23 cellular contexts compared by ENCODE assay signal in the genomic region with DNA sequence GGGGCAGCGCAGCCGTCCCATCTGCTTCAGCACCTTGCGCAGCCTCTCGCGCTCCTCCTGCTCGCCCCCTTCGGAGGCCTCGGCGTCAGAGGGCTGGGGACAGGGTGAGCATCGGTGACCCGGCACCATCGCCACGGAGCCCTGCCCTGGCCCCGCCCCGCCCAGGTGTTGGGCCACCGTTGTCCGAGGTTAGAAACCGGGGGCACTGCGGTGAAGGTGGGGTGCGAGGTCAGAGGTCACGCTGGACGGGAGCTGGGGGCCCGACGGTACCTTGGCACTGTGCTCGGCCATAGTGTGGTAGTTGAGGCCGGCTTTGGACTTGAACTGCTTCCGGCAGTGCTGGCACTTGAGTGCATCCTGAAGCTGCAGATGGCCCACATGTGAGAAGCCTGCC. TPM values are rescaled to one million over a fixed set of nuclear protein-coding genes. Genes with fewer than 3 reads are reported as not detected.
DNase-seq lines count a peak whose midpoint lies in the region; ATAC-seq, FAIRE-seq and TF ChIP-seq lines count a peak whose summit lies in the region.
"Had no signal": no experiment of that assay in that cellular context is flagged by ENCODE, and none has a peak within 500 bp of the region (broad histone marks: within the 10 kb centered on the region; RNA-seq: fewer than 3 reads in every experiment).

No MANE protein-coding gene starts in this region.

- FAIRE-seq in HepG2 (lab: Jason Lieb, UNC), result no peak
- FAIRE-seq: G401.6, GM19239, H1 had no signal

- intact Hi-C loops in left ventricle myocardium inferior (cut with micrococcal nuclease), result no loop called here
- intact Hi-C loops in left cardiac atrium (cut with DNase I), result no loop called here
- intact Hi-C loops in HepG2 (cut with micrococcal nuclease; ENCODE audit: unreplicated experiment), result loop anchor here (10.0 kb wide), 1 partner anchor 1599 kb away; a partner anchor contains a TSS
- intact Hi-C loops in sigmoid colon (cut with DNase I), result no loop called here

- H3K27me3 ChIP-seq in left ventricle myocardium inferior (ENCODE audit: low read depth) (no peaks in the 10 kb centered on the region), HepG2 (ENCODE audit: control insufficient read depth in 1 of 2, insufficient read depth in 2 of 2, low read length in 2 of 2) (no peaks in the 10 kb centered on the region), sigmoid colon (no peaks in the 10 kb centered on the region)
- H3K27me3 ChIP-seq: SJSA1 had no signal

- CTCF ChIA-PET in RWPE1 (lab: Yijun Ruan, JAX) (interaction anchor here (1.2 kb wide), 2 partner anchors 11 to 19 kb away, joined by 4 to 7 read pairs; no protein-coding TSS in a partner anchor), HepG2 (lab: Yijun Ruan, JAX; ENCODE audit: low intra/inter-chr PET ratio, low total read pairs) (no interaction called here)

- in situ Hi-C loops in HepG2 (cut with HindIII; ENCODE audit: extremely low pct_ligation_motif_present, low pct_unique_long_range_greater_than_20kb), result no loop called here

- no peak overlapping the region for H2AFZ ChIP-seq in HepG2 (ENCODE audit: low read length)
- H2AFZ ChIP-seq: PC-9 had no signal

- peaks cover 61% of the 10 kb centered on the region for H3K36me3 ChIP-seq in left ventricle myocardium inferior
- H3K36me3 ChIP-seq in HepG2 (replicated peaks in 1 of 2; ENCODE audit: control insufficient read depth in 1 of 2, insufficient read depth in 2 of 2, low read length in 2 of 2), result peaks cover 59 to 66% of the 10 kb centered on the region in 2 experiments
- peaks cover 0 to 66% (median 30%) of the 10 kb centered on the region in 4 donors for H3K36me3 ChIP-seq in sigmoid colon

- H3K9ac ChIP-seq in HepG2 (ENCODE audit: insufficient read depth, low read depth, low read length), result no peak overlapping the region

- WGBS in HepG2 (ENCODE audit: low lambda C conversion rate), result 97% methylated on average over 27 of the region's 27 CpGs
- 91 to 92% methylated on average over 27 of the region's 27 CpGs for WGBS in sigmoid colon, 2 donors

- BruUV-seq in HepG2 (replicated peaks; lab: Mats Ljungman, UMichigan), result no TSS peak

- H3K4me3 ChIP-seq in left ventricle myocardium inferior, result no peak overlapping the region
- no peak overlapping the region for H3K4me3 ChIP-seq in HepG2 (replicated peaks in 1 of 3; ENCODE audit: insufficient read depth in 1 of 3, low read depth in 2 of 3, low read length in 3 of 3)
- no peak overlapping the region for H3K4me3 ChIP-seq in sigmoid colon
- H3K4me3 ChIP-seq: PC-9, SJSA1 had no signal

- POLR2A ChIA-PET in RWPE1 (lab: Yijun Ruan, JAX; ENCODE audit: low non-redundant PET) (no interaction called here), HepG2 (lab: Yijun Ruan, JAX) (no interaction called here)

- no peak for ATAC-seq in left cardiac atrium
- no peak for ATAC-seq in HepG2
- ATAC-seq in HG03097 (IDR thresholded peaks at IDR 0.05; ENCODE audit: low FRiP score, unreplicated experiment), result no peak
- no peak for ATAC-seq in HG03280 (IDR thresholded peaks at IDR 0.05; ENCODE audit: unreplicated experiment)
- ATAC-seq: HCT116 had no signal

- H4K20me1 ChIP-seq in HepG2 (ENCODE audit: insufficient read depth, low read length), result no peaks in the 10 kb centered on the region

- H3K4me1 ChIP-seq in left ventricle myocardium inferior, result peaks cover 7% of the 10 kb centered on the region
- H3K4me1 ChIP-seq in HepG2 (ENCODE audit: insufficient read depth, low read length), result peaks cover 17% of the 10 kb centered on the region
- peaks cover 0 to 4% (median 3%) of the 10 kb centered on the region in 4 donors for H3K4me1 ChIP-seq in sigmoid colon
- H3K4me1 ChIP-seq: SJSA1 had no signal

- H3K4me2 ChIP-seq in HepG2 (ENCODE audit: low read depth, low read length), result no peak overlapping the region
- H3K4me2 ChIP-seq: PC-9 had no signal

- H3K9me3 ChIP-seq in left ventricle myocardium inferior (replicated peaks) (no peaks in the 10 kb centered on the region), HepG2 (ENCODE audit: low read length) (no peaks in the 10 kb centered on the region), sigmoid colon (no peaks in the 10 kb centered on the region)
- H3K9me3 ChIP-seq: SJSA1 had no signal

- TF ChIP-seq CTCF in left ventricle myocardium inferior (IDR thresholded peaks at IDR 0.05; ENCODE audit: borderline replicate concordance), result no peak
- TF ChIP-seq CTCF in RWPE1 (conservative IDR thresholded peaks at IDR 0.05; ENCODE audit: low read depth), result no peak
- TF ChIP-seq CTCF in HepG2 (CRISPR knock-in tag; IDR thresholded peaks at IDR 0.05), result no peak
- TF ChIP-seq CTCF in sigmoid colon (IDR thresholded peaks at IDR 0.05), result no peak

- DNase-seq in left ventricle myocardium inferior (peak; percentile 12), left cardiac atrium (no peak), RWPE1 (ENCODE audit: low spot score) (no peak), HepG2 (ENCODE audit: low spot score) (no peak), sigmoid colon (peak; percentile 58), cerebellar nuclear complex (lab: John Stamatoyannopoulos, UW) (no peak)
- DNase-seq: KG1, NCI-H1092 treated with DMSO at 0.1 percent for 48 hours, NCI-H1436 treated with DMSO at 0.1 percent for 48 hours, NCI-H2029, NCI-H2227 treated with DMSO at 0.1 percent for 48 hours, NCI-H510A, NCI-H748 treated with DMSO at 0.1 percent for 48 hours, PC-9 had no signal

- TF ChIP-seq EP300 in HepG2 (IDR thresholded peaks at IDR 0.05; ENCODE audit: low read depth in 2 of 2, low read length in 2 of 2) (no peak), HepG2 (CRISPR knock-in tag; IDR thresholded peaks at IDR 0.05; ENCODE audit: borderline replicate concordance) (no peak), sigmoid colon (IDR thresholded peaks at IDR 0.05) (no peak)

- H3K27ac ChIP-seq in left ventricle myocardium inferior (replicated peaks), result no peak overlapping the region
- H3K27ac ChIP-seq in RWPE1, result peak overlapping the region; percentile 12
- H3K27ac ChIP-seq in HepG2 (ENCODE audit: extremely low read length, insufficient read depth, low read length), result no peak overlapping the region
- no peak overlapping the region for H3K27ac ChIP-seq in sigmoid colon
- H3K27ac ChIP-seq: C4-2B, PC-9, SJSA1 had no signal

- TF ChIP-seq POLR2A in HepG2 (IDR thresholded peaks at IDR 0.05; ENCODE audit: insufficient read depth in 1 of 2, low read depth in 2 of 2, low read length in 2 of 2) (no peak), sigmoid colon (IDR thresholded peaks at IDR 0.05) (no peak)

- peaks cover 4% of the 10 kb centered on the region for H3K79me2 ChIP-seq in HepG2 (ENCODE audit: insufficient read depth, low read length)

- no peak for TF ChIP-seq RAD21 in HepG2 (CRISPR knock-in tag; IDR thresholded peaks at IDR 0.05)

RNA-seq across cellular contexts. Expression of a gene that starts 6.4 kb away (rescaled TPM):
- total RNA-seq in left ventricle myocardium inferior, result 12.6 TPM
- 10 to 100 TPM; 11.7 to 14.5 TPM for total RNA-seq in left cardiac atrium
- total RNA-seq in HepG2 (2016; rRNA removed; fragmentation: Illumina TruSeq; extraction: Trizol), result 22.0 and 30.6 TPM in 2 replicates
- total RNA-seq in HepG2 (2016; cell fraction: cytosol; rRNA removed; fragmentation: Illumina TruSeq; extraction: Trizol; ENCODE audit: low read depth), result 2.9 and 3.3 TPM in 2 replicates
- 19.4 and 31.9 TPM in 2 replicates for total RNA-seq in HepG2 (2016; cell fraction: insoluble cytoplasmic fraction; rRNA removed; fragmentation: Illumina TruSeq; extraction: Trizol)
- 12.6 and 13.7 TPM in 2 replicates for total RNA-seq in HepG2 (2016; cell fraction: membrane; rRNA removed; fragmentation: Illumina TruSeq; extraction: Trizol)
- 28.0 and 32.8 TPM in 2 replicates for total RNA-seq in HepG2 (2016; cell fraction: nucleus; rRNA removed; fragmentation: Illumina TruSeq; extraction: Trizol)
- polyA plus RNA-seq in HepG2 (2011; rRNA removed), result 11.5 and 16.4 TPM in 2 replicates
- 9.0 and 12.7 TPM in 2 replicates for polyA plus RNA-seq in HepG2 (2011; cell fraction: cytosol; rRNA removed)
- polyA plus RNA-seq in HepG2 (2011; cell fraction: nucleus; rRNA removed), result 106 and 141 TPM in 2 replicates
- polyA plus RNA-seq in HepG2 (2012), result 23.5 and 23.8 TPM in 2 replicates
- polyA plus RNA-seq in HepG2 (2016; cell fraction: cytosol; fragmentation: Illumina TruSeq; extraction: Trizol; ENCODE audit: low read depth), result 2.1 and 2.2 TPM in 2 replicates
- polyA plus RNA-seq in HepG2 (2016; cell fraction: insoluble cytoplasmic fraction; fragmentation: Illumina TruSeq; extraction: Trizol; ENCODE audit: low read depth), result 23.5 and 28.8 TPM in 2 replicates
- polyA plus RNA-seq in HepG2 (2016; cell fraction: membrane; fragmentation: Illumina TruSeq; extraction: Trizol; ENCODE audit: low read depth), result 8.1 and 9.6 TPM in 2 replicates
- 109 and 115 TPM in 2 replicates for polyA plus RNA-seq in HepG2 (2016; cell fraction: nucleus; fragmentation: Illumina TruSeq; extraction: Trizol; ENCODE audit: insufficient read depth, low read depth)
- 5.2 and 21.4 TPM in 2 replicates for polyA minus RNA-seq in HepG2 (2011; rRNA and poly(A)+ RNA removed; ENCODE audit: low replicate concordance)
- 14.0 and 14.8 TPM in 2 replicates for polyA minus RNA-seq in HepG2 (2011; cell fraction: cytosol; rRNA and poly(A)+ RNA removed)
- polyA minus RNA-seq in HepG2 (2011; cell fraction: nucleus; rRNA and poly(A)+ RNA removed), result 13.6 and 13.9 TPM in 2 replicates
- 10 to 100 TPM in 2 of 4 donors, 1 to 10 TPM in 2; 5.1 to 10.8 (median 9.0) TPM for total RNA-seq in sigmoid colon
- polyA plus RNA-seq in sigmoid colon, result 1 to 10 TPM in 2 of 3 donors, under 1 TPM in 1; 0.23 to 5.5 (median 1.2) TPM

RNA-seq across cellular contexts. Expression of a gene that starts 7.1 kb away (rescaled TPM):
- total RNA-seq in left ventricle myocardium inferior, result 41.0 TPM
- total RNA-seq in left cardiac atrium, result 10 to 100 TPM; 30.8 to 32.4 TPM
- 48.0 and 50.2 TPM in 2 replicates for total RNA-seq in HepG2 (2016; rRNA removed; fragmentation: Illumina TruSeq; extraction: Trizol)
- total RNA-seq in HepG2 (2016; cell fraction: cytosol; rRNA removed; fragmentation: Illumina TruSeq; extraction: Trizol; ENCODE audit: low read depth), result 15.0 and 16.7 TPM in 2 replicates
- 43.5 and 50.1 TPM in 2 replicates for total RNA-seq in HepG2 (2016; cell fraction: insoluble cytoplasmic fraction; rRNA removed; fragmentation: Illumina TruSeq; extraction: Trizol)
- 24.1 and 25.5 TPM in 2 replicates for total RNA-seq in HepG2 (2016; cell fraction: membrane; rRNA removed; fragmentation: Illumina TruSeq; extraction: Trizol)
- total RNA-seq in HepG2 (2016; cell fraction: nucleus; rRNA removed; fragmentation: Illumina TruSeq; extraction: Trizol), result 48.6 and 53.0 TPM in 2 replicates
- polyA plus RNA-seq in HepG2 (2011; rRNA removed), result 126 and 168 TPM in 2 replicates
- polyA plus RNA-seq in HepG2 (2011; cell fraction: cytosol; rRNA removed), result 98.0 and 129 TPM in 2 replicates
- polyA plus RNA-seq in HepG2 (2011; cell fraction: nucleus; rRNA removed), result 680 and 852 TPM in 2 replicates
- 77.7 and 89.9 TPM in 2 replicates for polyA plus RNA-seq in HepG2 (2012)
- polyA plus RNA-seq in HepG2 (2016; cell fraction: cytosol; fragmentation: Illumina TruSeq; extraction: Trizol; ENCODE audit: low read depth), result 10.6 and 11.6 TPM in 2 replicates
- polyA plus RNA-seq in HepG2 (2016; cell fraction: insoluble cytoplasmic fraction; fragmentation: Illumina TruSeq; extraction: Trizol; ENCODE audit: low read depth), result 45.9 and 52.5 TPM in 2 replicates
- polyA plus RNA-seq in HepG2 (2016; cell fraction: membrane; fragmentation: Illumina TruSeq; extraction: Trizol; ENCODE audit: low read depth), result 15.4 and 15.7 TPM in 2 replicates
- polyA plus RNA-seq in HepG2 (2016; cell fraction: nucleus; fragmentation: Illumina TruSeq; extraction: Trizol; ENCODE audit: insufficient read depth, low read depth), result 207 and 220 TPM in 2 replicates
- 43.6 and 139 TPM in 2 replicates for polyA minus RNA-seq in HepG2 (2011; rRNA and poly(A)+ RNA removed; ENCODE audit: low replicate concordance)
- 37.0 and 42.5 TPM in 2 replicates for polyA minus RNA-seq in HepG2 (2011; cell fraction: cytosol; rRNA and poly(A)+ RNA removed)
- 80.1 and 85.5 TPM in 2 replicates for polyA minus RNA-seq in HepG2 (2011; cell fraction: nucleus; rRNA and poly(A)+ RNA removed)
- 10 to 100 TPM; 21.1 to 36.3 (median 24.9) TPM for total RNA-seq in sigmoid colon
- 10 to 100 TPM; 22.8 to 45.6 (median 26.1) TPM for polyA plus RNA-seq in sigmoid colon

RNA-seq across cellular contexts. Expression of a gene that starts 16.1 kb away (rescaled TPM):
- total RNA-seq in left ventricle myocardium inferior, result 5.6 TPM
- 1 to 10 TPM; 2.7 to 3.8 TPM for total RNA-seq in left cardiac atrium
- 5.1 and 6.1 TPM in 2 replicates for total RNA-seq in HepG2 (2016; rRNA removed; fragmentation: Illumina TruSeq; extraction: Trizol)
- total RNA-seq in HepG2 (2016; cell fraction: cytosol; rRNA removed; fragmentation: Illumina TruSeq; extraction: Trizol; ENCODE audit: low read depth), result 3.8 and 3.9 TPM in 2 replicates
- total RNA-seq in HepG2 (2016; cell fraction: insoluble cytoplasmic fraction; rRNA removed; fragmentation: Illumina TruSeq; extraction: Trizol), result 4.7 and 6.8 TPM in 2 replicates
- 7.9 and 9.1 TPM in 2 replicates for total RNA-seq in HepG2 (2016; cell fraction: membrane; rRNA removed; fragmentation: Illumina TruSeq; extraction: Trizol)
- 5.9 and 6.0 TPM in 2 replicates for total RNA-seq in HepG2 (2016; cell fraction: nucleus; rRNA removed; fragmentation: Illumina TruSeq; extraction: Trizol)
- polyA plus RNA-seq in HepG2 (2011; rRNA removed), result 11.0 and 11.8 TPM in 2 replicates
- polyA plus RNA-seq in HepG2 (2011; cell fraction: cytosol; rRNA removed), result 5.2 and 8.8 TPM in 2 replicates
- polyA plus RNA-seq in HepG2 (2011; cell fraction: nucleus; rRNA removed), result 51.4 and 63.7 TPM in 2 replicates
- 6.2 and 8.9 TPM in 2 replicates for polyA plus RNA-seq in HepG2 (2012)
- 8.7 and 9.1 TPM in 2 replicates for polyA plus RNA-seq in HepG2 (2016; cell fraction: cytosol; fragmentation: Illumina TruSeq; extraction: Trizol; ENCODE audit: low read depth)
- polyA plus RNA-seq in HepG2 (2016; cell fraction: insoluble cytoplasmic fraction; fragmentation: Illumina TruSeq; extraction: Trizol; ENCODE audit: low read depth), result 8.4 and 12.7 TPM in 2 replicates
- polyA plus RNA-seq in HepG2 (2016; cell fraction: membrane; fragmentation: Illumina TruSeq; extraction: Trizol; ENCODE audit: low read depth), result 15.2 and 15.4 TPM in 2 replicates
- polyA plus RNA-seq in HepG2 (2016; cell fraction: nucleus; fragmentation: Illumina TruSeq; extraction: Trizol; ENCODE audit: insufficient read depth, low read depth), result 20.5 and 24.8 TPM in 2 replicates
- 3.7 and 5.9 TPM in 2 replicates for polyA minus RNA-seq in HepG2 (2011; rRNA and poly(A)+ RNA removed; ENCODE audit: low replicate concordance)
- polyA minus RNA-seq in HepG2 (2011; cell fraction: cytosol; rRNA and poly(A)+ RNA removed), result 4.8 and 6.0 TPM in 2 replicates
- polyA minus RNA-seq in HepG2 (2011; cell fraction: nucleus; rRNA and poly(A)+ RNA removed), result 3.3 and 4.0 TPM in 2 replicates
- total RNA-seq in sigmoid colon, result 1 to 10 TPM in 3 of 4 donors, under 1 TPM in 1; 0.68 to 8.3 (median 1.9) TPM
- polyA plus RNA-seq in sigmoid colon, result 1 to 10 TPM; 2.8 to 8.7 (median 4.2) TPM
- total RNA-seq: A172 had no signal

RNA-seq across cellular contexts. Expression of a gene that starts 17.6 kb away (rescaled TPM):
- 46.8 TPM for total RNA-seq in left ventricle myocardium inferior
- 10 to 100 TPM; 38.8 to 43.9 TPM for total RNA-seq in left cardiac atrium
- 101 and 127 TPM in 2 replicates for total RNA-seq in HepG2 (2016; rRNA removed; fragmentation: Illumina TruSeq; extraction: Trizol)
- 28.1 and 30.5 TPM in 2 replicates for total RNA-seq in HepG2 (2016; cell fraction: cytosol; rRNA removed; fragmentation: Illumina TruSeq; extraction: Trizol; ENCODE audit: low read depth)
- total RNA-seq in HepG2 (2016; cell fraction: insoluble cytoplasmic fraction; rRNA removed; fragmentation: Illumina TruSeq; extraction: Trizol), result 101 and 116 TPM in 2 replicates
- total RNA-seq in HepG2 (2016; cell fraction: membrane; rRNA removed; fragmentation: Illumina TruSeq; extraction: Trizol), result 51.1 and 54.9 TPM in 2 replicates
- total RNA-seq in HepG2 (2016; cell fraction: nucleus; rRNA removed; fragmentation: Illumina TruSeq; extraction: Trizol), result 68.1 and 77.4 TPM in 2 replicates
- polyA plus RNA-seq in HepG2 (2011; rRNA removed), result 63.7 and 65.3 TPM in 2 replicates
- 58.9 and 67.6 TPM in 2 replicates for polyA plus RNA-seq in HepG2 (2011; cell fraction: cytosol; rRNA removed)
- polyA plus RNA-seq in HepG2 (2011; cell fraction: nucleus; rRNA removed), result 82.2 and 84.5 TPM in 2 replicates
- 79.5 and 80.7 TPM in 2 replicates for polyA plus RNA-seq in HepG2 (2012)
- polyA plus RNA-seq in HepG2 (2016; cell fraction: cytosol; fragmentation: Illumina TruSeq; extraction: Trizol; ENCODE audit: low read depth), result 41.2 and 42.1 TPM in 2 replicates
- polyA plus RNA-seq in HepG2 (2016; cell fraction: insoluble cytoplasmic fraction; fragmentation: Illumina TruSeq; extraction: Trizol; ENCODE audit: low read depth), result 130 and 149 TPM in 2 replicates
- 56.1 and 60.4 TPM in 2 replicates for polyA plus RNA-seq in HepG2 (2016; cell fraction: membrane; fragmentation: Illumina TruSeq; extraction: Trizol; ENCODE audit: low read depth)
- 122 TPM in 2 replicates for polyA plus RNA-seq in HepG2 (2016; cell fraction: nucleus; fragmentation: Illumina TruSeq; extraction: Trizol; ENCODE audit: insufficient read depth, low read depth)
- polyA minus RNA-seq in HepG2 (2011; rRNA and poly(A)+ RNA removed; ENCODE audit: low replicate concordance), result 50.1 and 75.7 TPM in 2 replicates
- polyA minus RNA-seq in HepG2 (2011; cell fraction: cytosol; rRNA and poly(A)+ RNA removed), result 46.1 and 51.9 TPM in 2 replicates
- polyA minus RNA-seq in HepG2 (2011; cell fraction: nucleus; rRNA and poly(A)+ RNA removed), result 44.4 and 50.5 TPM in 2 replicates
- total RNA-seq in sigmoid colon, result 10 to 100 TPM; 42.3 to 52.1 (median 46.9) TPM
- 10 to 100 TPM; 23.4 to 59.9 (median 26.4) TPM for polyA plus RNA-seq in sigmoid colon

Comparison
In these comparisons a context has a peak if more than half of its experiments do, and no peak if none do; other contexts are left out.
1. DNase-seq: peak in left ventricle myocardium inferior (single experiment) and sigmoid colon (single experiment); none in left cardiac atrium (single experiment), RWPE1 (single experiment), HepG2 (single experiment) and cerebellar nuclear complex (0 of 2).